In the genomic region with DNA sequence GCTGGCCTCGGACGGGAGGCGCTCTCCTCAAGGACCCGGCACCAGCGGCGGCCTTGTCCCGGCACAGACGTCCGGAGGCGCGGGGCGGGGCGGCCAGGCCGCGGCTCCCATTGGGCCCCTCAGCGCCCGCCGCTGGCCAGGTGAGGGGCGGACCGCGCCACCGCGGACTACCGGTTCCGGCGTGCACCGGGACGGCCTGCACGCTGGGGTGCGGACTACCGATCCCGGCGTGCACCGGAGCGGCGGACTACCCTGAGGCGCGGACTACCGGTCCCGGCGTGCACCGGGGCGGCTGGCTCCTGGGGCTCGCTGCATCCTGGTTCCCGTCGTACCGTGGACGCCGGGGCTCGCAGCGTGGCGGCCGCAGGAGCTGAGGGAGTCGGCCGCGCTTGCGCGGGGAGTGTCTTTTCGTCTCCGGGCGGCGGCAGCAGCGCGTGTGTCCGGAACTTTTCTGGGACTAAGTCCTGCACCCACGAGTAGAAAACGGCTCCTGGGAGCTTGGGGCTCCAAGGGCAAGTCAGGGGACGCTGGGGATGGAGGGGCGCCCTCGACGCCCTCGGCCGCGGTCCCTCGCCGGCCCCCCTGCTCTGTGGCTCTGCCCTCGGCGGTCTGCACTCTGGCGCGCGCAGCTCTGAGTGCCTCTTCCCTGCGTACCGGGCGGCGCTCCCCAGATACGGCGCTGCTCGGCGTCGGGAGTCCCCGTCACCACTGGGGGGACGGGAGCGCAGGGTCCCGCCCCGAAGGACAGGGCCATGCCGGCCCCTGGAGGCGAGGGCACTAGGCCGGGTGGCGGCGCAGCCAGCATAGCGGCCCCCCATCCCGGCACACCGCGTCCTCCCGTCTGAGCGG, we compare ENCODE assay signal across 8 cellular contexts. TPM values are rescaled to one million over a fixed set of nuclear protein-coding genes. Genes with fewer than 3 reads are reported as not detected.
DNase-seq lines count a peak whose midpoint lies in the region; ATAC-seq, FAIRE-seq and TF ChIP-seq lines count a peak whose summit lies in the region.

LETM1 (minus strand) TSS at position 86 of the 849 bp plus-strand sequence. CDS start 206 bp downstream, outside the sequence.

- H3K4me1 ChIP-seq in prostate gland (replicated peaks), result peaks cover 5% of the 10 kb centered on the region
- no peaks in the 10 kb centered on the region for H3K4me1 ChIP-seq in urinary bladder (ENCODE audit: insufficient read depth)

- TF ChIP-seq POLR2A in GM12892 (IDR thresholded peaks at IDR 0.05; ENCODE audit: low read depth, low read length), result peak; percentile 65; the same call in 1 of the 2 replicates
- peak; percentile 58 for TF ChIP-seq POLR2A in prostate gland (IDR thresholded peaks at IDR 0.05)

- H3K9me3 ChIP-seq in prostate gland, result no peaks in the 10 kb centered on the region

- H3K36me3 ChIP-seq in prostate gland (no peaks in the 10 kb centered on the region), urinary bladder (ENCODE audit: insufficient read depth) (no peaks in the 10 kb centered on the region)

- intact Hi-C loops in left cardiac atrium (cut with DNase I), result loop anchor here in 1 of 2 donors (1.0 kb wide), 1 partner anchor 14 kb away; no protein-coding TSS in a partner anchor
- intact Hi-C loops in prostate gland (cut with DNase I), result loop anchor here (2.0 kb wide), 1 partner anchor 15 kb away; the partner anchor contains the start of gene NSD2

- under 1% methylated on average over 78 of the region's 106 CpGs for WGBS in prostate gland
- under 1% methylated on average over 106 of the region's 106 CpGs for WGBS in urinary bladder

- peak within 1 kb of the TSS; percentile 77 to 82 for H3K27ac ChIP-seq in prostate gland
- H3K27ac ChIP-seq in urinary bladder (ENCODE audit: low read depth), result peak within 1 kb of the TSS; percentile 72

- DNase-seq in GM12892 (ENCODE audit: insufficient read length) (peak; percentile 98), NCI-H1436 treated with DMSO at 0.1 percent for 48 hours (lab: John Stamatoyannopoulos, UW) (peak; percentile 48), T-helper 1 cell (peak; percentile 85 to 96 (median 88)), amniotic epithelial cell (ENCODE audit: low read depth) (peak; percentile 96), left cardiac atrium (peak; percentile 97), prostate gland (ENCODE audit: low spot score) (peak; percentile 95)

- TF ChIP-seq CTCF in prostate gland (IDR thresholded peaks at IDR 0.05), result peak in 3 of 4 experiments; percentile 6 to 33 (median 23)

- ATAC-seq in HG02852 (IDR thresholded peaks at IDR 0.05; ENCODE audit: unreplicated experiment) (peak; percentile 80), left cardiac atrium (peak; percentile 96 to 98)

- no peaks in the 10 kb centered on the region for H3K27me3 ChIP-seq in prostate gland (replicated peaks; ENCODE audit: insufficient read depth)

- peak; percentile 100 for FAIRE-seq in GM12892 (lab: Jason Lieb, UNC)

- peak within 1 kb of the TSS; percentile 82 to 94 for H3K4me3 ChIP-seq in prostate gland
- H3K4me3 ChIP-seq in urinary bladder (ENCODE audit: low read depth, low read length), result peak within 1 kb of the TSS; percentile 93

RNA-seq across cellular contexts. Expression of gene LETM1, which starts in this region (rescaled TPM):
- 15.3 TPM for polyA plus RNA-seq in GM12892 (2012; ENCODE audit: missing spikeins)
- total RNA-seq in left cardiac atrium (10 to 100 TPM; 37.2 to 50.5 TPM), prostate gland (10 to 100 TPM; 32.1 to 63.1 TPM), urinary bladder (19.0 TPM)
- 15.6 TPM for polyA plus RNA-seq in urinary bladder

Comparison
In these comparisons a context has a peak if more than half of its experiments do, and no peak if none do; other contexts are left out.
1. Peak in every context shown above with its lines: DNase-seq, ATAC-seq, H3K4me3 ChIP-seq and H3K27ac ChIP-seq.
2. DNase-seq: peak in every context shown above with its lines; median percentile 98 in GM12892; 97 in left cardiac atrium; 96 in amniotic epithelial cell; 95 in prostate gland; 88 in T-helper 1 cell; 48 in NCI-H1436 treated with DMSO at 0.1 percent for 48 hours.